ENCODE assay signal across 15 cellular contexts in genomic region chr6:38617856-38618255, GRCh38. TPM values are rescaled to one million over a fixed set of nuclear protein-coding genes. Genes with fewer than 3 reads are reported as not detected.
A peak's percentile ranks its signal among the peaks of the same experiment; 100 is the strongest.
DNase-seq lines count a peak whose midpoint lies in the region; ATAC-seq and TF ChIP-seq lines count a peak whose summit lies in the region.
"Had no signal": no experiment of that assay in that cellular context is flagged by ENCODE, and none has a peak within 500 bp of the region (broad histone marks: within the 10 kb centered on the region; RNA-seq: fewer than 3 reads in every experiment).

No MANE protein-coding gene starts in this region.

- H3K9me1 ChIP-seq in IMR-90 (ENCODE audit: insufficient read depth, low read length) = peaks cover 3% of the 10 kb centered on the region; the same call in 1 of the 2 replicates

- no peak overlapping the region for H3K56ac ChIP-seq in IMR-90 (ENCODE audit: extremely low read depth, insufficient read depth, low read length)

- no peak for TF ChIP-seq POLR2A in IMR-90 (IDR thresholded peaks at IDR 0.05; ENCODE audit: low read depth, low read length)

- H2AK9ac ChIP-seq in IMR-90 (replicated peaks; ENCODE audit: low read depth, low read length, poor library complexity) = no peak overlapping the region

- TF ChIP-seq RAD21 in IMR-90 (IDR thresholded peaks at IDR 0.05; ENCODE audit: low read length) = no peak

- no peak overlapping the region for H3K23ac ChIP-seq in IMR-90 (ENCODE audit: low read depth, low read length)

- H3K9me3 Mint-ChIP-seq in Caco-2 (ENCODE audit: unreplicated experiment) = peaks cover 8% of the 10 kb centered on the region
- H3K9me3 Mint-ChIP-seq: CD8-positive, alpha-beta T cell had no signal

- no peaks in the 10 kb centered on the region for H4K20me1 ChIP-seq in IMR-90 (ENCODE audit: insufficient read depth, low read length)

- H3K9me3 ChIP-seq in Caco-2 (no peaks in the 10 kb centered on the region), IMR-90 (ENCODE audit: control insufficient read depth, insufficient read depth, low read length) (no peaks in the 10 kb centered on the region)
- H3K9me3 ChIP-seq: HAP-1 had no signal

- H3K27me3 Mint-ChIP-seq in Caco-2 (ENCODE audit: insufficient read depth, unreplicated experiment) = no peaks in the 10 kb centered on the region

- no peak overlapping the region for H4K8ac ChIP-seq in IMR-90 (ENCODE audit: low read depth in 2 of 2, low read length in 2 of 2)

- H2BK5ac ChIP-seq in IMR-90 (ENCODE audit: low read depth, low read length, poor library complexity, severe bottlenecking) = no peak overlapping the region

- H2BK20ac ChIP-seq in IMR-90 (ENCODE audit: low read depth, low read length) = no peak overlapping the region

- POLR2A ChIA-PET in Caco-2 (lab: Charles Lee) (interaction anchor here (0.7 kb wide), 1 partner anchor 1403 kb away, joined by 3 read pairs; no protein-coding TSS in a partner anchor), IMR-90 (lab: Charles Lee; ENCODE audit: unreplicated experiment) (interaction anchor here (0.6 kb wide), 1 partner anchor 29 kb away, joined by 5 read pairs; no protein-coding TSS in a partner anchor)

- H2BK120ac ChIP-seq in IMR-90 (ENCODE audit: low read depth, low read length) = peak overlapping the region; percentile 36; the same call in 1 of the 2 replicates

- peaks cover 19% of the 10 kb centered on the region for H3K4me1 Mint-ChIP-seq in Caco-2 (ENCODE audit: low read depth, unreplicated experiment)
- H3K4me1 Mint-ChIP-seq: CD14-positive monocyte had no signal

- CTCF ChIA-PET in Caco-2 (lab: Charles Lee) (no interaction called here), IMR-90 (lab: Yijun Ruan, JAX) (interaction anchor here (0.6 kb wide), 1 partner anchor 616 kb away, joined by 3 read pairs; no protein-coding TSS in a partner anchor)

- ATAC-seq in IMR-90 (ENCODE audit: low read depth) = no peak
- ATAC-seq: CD8-positive, alpha-beta T cell had no signal

- no peak overlapping the region for H3K9ac ChIP-seq in IMR-90 (ENCODE audit: low read depth, low read length)

- peaks cover 6 to 43% of the 10 kb centered on the region in 2 experiments for H3K79me1 ChIP-seq in IMR-90 (ENCODE audit: low read depth in 1 of 2, low read length in 2 of 2)

- DNase-seq in Caco-2 (no peak), IMR-90 (no peak), glomerular visceral epithelial cell (ENCODE audit: extremely low spot score) (peak; percentile 9), renal cortical epithelial cell (ENCODE audit: low read depth) (peak; percentile 24), H4 (ENCODE audit: low spot score) (no peak), retina (no peak)
- no peak for DNase-seq in activated naive CD4-positive, alpha-beta T cell treated with anti-CD3 and anti-CD28 coated beads, Interleukin-2, amount 50 U/mL, for 16 hours
- DNase-seq: CD8-positive, alpha-beta T cell; COR-L47; GOT3; KBM-7 had no signal

- H3K4me3 ChIP-seq in Caco-2 (ENCODE audit: low read depth, low read length) = no peak overlapping the region
- no peak overlapping the region for H3K4me3 ChIP-seq in IMR-90 (ENCODE audit: insufficient read depth, low read depth, low read length)
- H3K4me3 ChIP-seq: HAP-1 had no signal

- H3K4me1 ChIP-seq in Caco-2 (peaks cover 54% of the 10 kb centered on the region), IMR-90 (ENCODE audit: control insufficient read depth, insufficient read depth, low read length) (peaks cover 9% of the 10 kb centered on the region)

- no peak overlapping the region for H2AFZ ChIP-seq in IMR-90 (replicated peaks; ENCODE audit: low read length, poor library complexity)

- WGBS in IMR-90 (ENCODE audit: extremely low coverage in 2 of 2, insufficient read length in 1 of 2), 2 experiments = no CpG with 5 or more reads among the region's 8 CpGs

- H3K36me3 Mint-ChIP-seq in Caco-2 (ENCODE audit: insufficient read depth, unreplicated experiment) = peaks cover 15% of the 10 kb centered on the region
- H3K36me3 Mint-ChIP-seq: CD8-positive, alpha-beta T cell had no signal

- H3K27me3 ChIP-seq in Caco-2 (replicated peaks; ENCODE audit: control insufficient read depth, insufficient read depth, low read length) (no peaks in the 10 kb centered on the region), IMR-90 (ENCODE audit: control insufficient read depth, insufficient read depth, low read length) (no peaks in the 10 kb centered on the region)

- H3K14ac ChIP-seq in IMR-90 (replicated peaks; ENCODE audit: low read depth, low read length) = no peak overlapping the region

- H3K27ac ChIP-seq in IMR-90 (ENCODE audit: insufficient read depth, low read length) = no peak overlapping the region
- H3K27ac ChIP-seq: 22Rv1, HL-60 had no signal

- H3K18ac ChIP-seq in IMR-90 (ENCODE audit: low read depth, low read length) = no peak overlapping the region

- no peak for TF ChIP-seq CTCF in Caco-2 (IDR thresholded peaks at IDR 0.05; ENCODE audit: insufficient read depth in 1 of 2, low read depth in 1 of 2, low read length in 1 of 2, severe bottlenecking in 1 of 2, unreplicated experiment in 1 of 2)
- no peak for TF ChIP-seq CTCF in IMR-90 (conservative IDR thresholded peaks at IDR 0.05; ENCODE audit: low read depth, low read length)

- in situ Hi-C loops in IMR-90 (cut with MboI; ENCODE audit: low sequenced_read_pairs) = no loop called here

- BruUV-seq in Caco-2 (replicated peaks; lab: Mats Ljungman, UMichigan) = TSS peak; percentile 87
- no TSS peak for BruUV-seq in IMR-90 (replicated peaks; lab: Mats Ljungman, UMichigan)

- H3K27ac Mint-ChIP-seq in Caco-2 (ENCODE audit: unreplicated experiment) = peak overlapping the region; percentile 87
- H3K27ac Mint-ChIP-seq: CD14-positive monocyte; CD8-positive, alpha-beta T cell had no signal

- no peak overlapping the region for H3K4ac ChIP-seq in IMR-90 (ENCODE audit: low read depth, low read length)

- no peak overlapping the region for H2BK15ac ChIP-seq in IMR-90 (ENCODE audit: low read depth, low read length)

- intact Hi-C loops in Caco-2 (cut with micrococcal nuclease; ENCODE audit: unreplicated experiment) = no loop called here
- intact Hi-C loops in IMR-90 (cut with micrococcal nuclease) = no loop called here

- H4K5ac ChIP-seq in IMR-90 (ENCODE audit: low read depth, low read length) = no peak overlapping the region

- no peak overlapping the region for H3K4me3 Mint-ChIP-seq in Caco-2 (ENCODE audit: unreplicated experiment)
- H3K4me3 Mint-ChIP-seq: CD14-positive monocyte; CD8-positive, alpha-beta T cell had no signal

- peak overlapping the region; percentile 28; the same call in 1 of the 2 replicates for H2AK5ac ChIP-seq in IMR-90 (ENCODE audit: low read depth, low read length)

- H3K4me2 ChIP-seq in IMR-90 (ENCODE audit: low read depth, low read length) = no peak overlapping the region; the same call in 1 of the 2 replicates

- dilution Hi-C loops in IMR-90 (cut with HindIII; ENCODE audit: low sequenced_read_pairs, unreplicated experiment) = no loop called here

- H3K36me3 ChIP-seq in Caco-2 (ENCODE audit: control insufficient read depth, insufficient read depth, low read length) (no peaks in the 10 kb centered on the region), IMR-90 (ENCODE audit: control insufficient read depth, insufficient read depth, low read length) (no peaks in the 10 kb centered on the region)
- H3K36me3 ChIP-seq: HAP-1 had no signal

- no peak overlapping the region for H4K91ac ChIP-seq in IMR-90 (ENCODE audit: insufficient read depth, low read depth, low read length)

TF ChIP-seq in IMR-90, 13 proteins besides CTCF, POLR2A, EP300 and RAD21:
- TF ChIP-seq FOS (IDR thresholded peaks at IDR 0.05; ENCODE audit: low read depth, low read length) = no peak
- TF ChIP-seq NFE2L2 (IDR thresholded peaks at IDR 0.05; ENCODE audit: low read depth, low read length) = no peak
- TF ChIP-seq CEBPB (IDR thresholded peaks at IDR 0.05; ENCODE audit: low read depth, low read length) = no peak
- no peak for TF ChIP-seq RCOR1 (IDR thresholded peaks at IDR 0.05; ENCODE audit: insufficient replicate concordance, low read length)
- no peak for TF ChIP-seq MXI1 (IDR thresholded peaks at IDR 0.05; ENCODE audit: borderline replicate concordance, low read depth, low read length)
- no peak for TF ChIP-seq MAFK (IDR thresholded peaks at IDR 0.05; ENCODE audit: low read depth, low read length)
- no peak for TF ChIP-seq USF2 (IDR thresholded peaks at IDR 0.05; ENCODE audit: low read depth, low read length)
- TF ChIP-seq BHLHE40 (IDR thresholded peaks at IDR 0.05; ENCODE audit: low read depth, low read length) = no peak
- no peak for TF ChIP-seq CHD1 (IDR thresholded peaks at IDR 0.05; ENCODE audit: low read depth, low read length)
- TF ChIP-seq RFX5 (IDR thresholded peaks at IDR 0.05; ENCODE audit: low read depth, low read length) = no peak
- no peak for TF ChIP-seq SMC3 (IDR thresholded peaks at IDR 0.05; ENCODE audit: low read depth, low read length)
- no peak for TF ChIP-seq MAZ (IDR thresholded peaks at IDR 0.05; ENCODE audit: borderline replicate concordance, low read depth, low read length)
- TF ChIP-seq ELK1 (IDR thresholded peaks at IDR 0.05; ENCODE audit: borderline replicate concordance, low read depth, low read length) = no peak

RNA-seq across cellular contexts. Expression of gene BTBD9, which starts 21.9 kb away (rescaled TPM):
- 19.0 and 19.6 TPM in 2 replicates for total RNA-seq in Caco-2 (2022)
- 13.9 and 22.0 TPM in 2 replicates for total RNA-seq in IMR-90 (2012; rRNA removed)
- polyA plus RNA-seq in IMR-90 (2012; rRNA removed) = 4.0 and 4.1 TPM in 2 replicates
- polyA plus RNA-seq in IMR-90 (2012; cell fraction: cytosol; rRNA removed) = 2.3 and 2.7 TPM in 2 replicates
- polyA plus RNA-seq in IMR-90 (2012; cell fraction: nucleus; rRNA removed; ENCODE audit: low replicate concordance) = 2.9 and 5.0 TPM in 2 replicates
- total RNA-seq in renal cortical epithelial cell = 11.8 and 18.8 TPM in 2 replicates
- 7.1 and 10.1 TPM in 2 replicates for total RNA-seq in H4 (2014; rRNA removed; shearing (Covaris generic))

Comparison
In these comparisons a context has a peak if more than half of its experiments do, and no peak if none do; other contexts are left out.
1. DNase-seq: peak in glomerular visceral epithelial cell (single experiment) and renal cortical epithelial cell (single experiment); none in Caco-2 (0 of 2), IMR-90 (single experiment), activated naive CD4-positive, alpha-beta T cell treated with anti-CD3 and anti-CD28 coated beads, Interleukin-2, amount 50 U/mL, for 16 hours (single experiment), H4 (single experiment) and retina (single experiment).